Comparison of ENCODE assay signal across 14 cellular contexts in the genomic region with DNA sequence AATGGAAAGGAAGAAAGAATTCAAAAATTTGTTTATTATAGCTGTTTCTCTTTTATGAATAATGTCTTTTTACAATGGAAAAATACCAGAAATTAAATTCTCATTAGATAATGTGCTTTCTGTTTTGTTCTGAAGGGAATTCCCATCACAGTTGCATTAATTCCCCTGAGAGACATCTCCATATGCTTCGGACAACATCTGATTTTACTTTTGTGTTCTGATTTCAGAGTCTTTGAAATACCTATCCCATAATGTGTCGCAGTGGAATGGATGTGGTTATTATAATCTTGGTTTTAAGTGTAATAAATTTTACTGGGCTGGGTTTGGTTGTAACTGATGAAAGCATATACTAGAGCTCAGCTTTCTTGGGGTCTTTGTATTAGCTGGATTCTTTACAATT. TPM values are rescaled to one million over a fixed set of nuclear protein-coding genes. Genes with fewer than 3 reads are reported as not detected.
DNase-seq lines count a peak whose midpoint lies in the region; ATAC-seq and TF ChIP-seq lines count a peak whose summit lies in the region.
"Had no signal": no experiment of that assay in that cellular context is flagged by ENCODE, and none has a peak within 500 bp of the region (broad histone marks: within the 10 kb centered on the region; RNA-seq: fewer than 3 reads in every experiment).

No MANE protein-coding gene starts in this region.

- H3K36me3 ChIP-seq in SK-N-SH (replicated peaks in 1 of 2; ENCODE audit: control insufficient read depth in 1 of 2, insufficient read depth in 2 of 2, low read length in 1 of 2) (peaks cover 0 to 5% of the 10 kb centered on the region in 2 experiments), upper lobe of right lung (no peaks in the 10 kb centered on the region)
- H3K36me3 ChIP-seq: esophagus squamous epithelium had no signal

- CTCF ChIA-PET in SK-N-SH (lab: Yijun Ruan, JAX) = interaction anchor here (0.6 kb wide), 1 partner anchor 262 kb away, joined by 4 read pairs; no protein-coding TSS in a partner anchor

- H2AFZ ChIP-seq in SK-N-SH (ENCODE audit: low read depth) = no peak overlapping the region

- intact Hi-C loops in upper lobe of right lung (cut with DNase I) = no loop called here

- H3K27me3 Mint-ChIP-seq in mesothelial cell of epicardium (ENCODE audit: low read depth) = no peaks in the 10 kb centered on the region

- no peaks in the 10 kb centered on the region for H3K27me3 ChIP-seq in SK-N-SH (ENCODE audit: insufficient read depth)
- no peaks in the 10 kb centered on the region for H3K27me3 ChIP-seq in upper lobe of right lung
- H3K27me3 ChIP-seq: esophagus squamous epithelium, MG63 had no signal

- POLR2A ChIA-PET in SK-N-SH (lab: Yijun Ruan, JAX) = no interaction called here

- H3K27ac Mint-ChIP-seq in mesothelial cell of epicardium = peak overlapping the region; percentile 88
- H3K27ac Mint-ChIP-seq: activated B cell treated with CpG ODN at 0.5 μM for 24 hours; activated naive CD4-positive, alpha-beta T cell treated with anti-CD3 and anti-CD28 coated beads, Interleukin-2, amount 50 U/mL, for 72 hours had no signal

- H4K20me1 ChIP-seq in SK-N-SH (ENCODE audit: insufficient read depth) = peaks cover 68% of the 10 kb centered on the region

- ATAC-seq in SK-N-SH treated with all-trans-retinoic acid at 6 μM for 48 hours (no peak), upper lobe of right lung (no peak), HG03025 (IDR thresholded peaks at IDR 0.05; ENCODE audit: low FRiP score, unreplicated experiment) (no peak)
- ATAC-seq: activated naive CD4-positive, alpha-beta T cell treated with anti-CD3 and anti-CD28 coated beads, Interleukin-2, amount 50 U/mL, for 72 hours had no signal

- peaks cover 87% of the 10 kb centered on the region for H3K79me2 ChIP-seq in SK-N-SH (ENCODE audit: insufficient read depth)

- WGBS in SK-N-SH (ENCODE audit: low lambda C conversion rate) = 73% methylated on average over 2 of the region's 2 CpGs

- H3K9ac ChIP-seq in SK-N-SH = no peak overlapping the region

- DNase-seq in SK-N-SH (no peak), cardiac fibroblast (ENCODE audit: low read depth in 2 of 2) (peak; percentile 53 to 86), mesothelial cell of epicardium (ENCODE audit: low spot score in 2 of 2, unreplicated experiment in 2 of 2) (no peak), upper lobe of right lung (no peak), COLO668 (lab: John Stamatoyannopoulos, UW; ENCODE audit: unreplicated experiment) (no peak), cerebellar nuclear complex (lab: John Stamatoyannopoulos, UW) (no peak)
- DNase-seq: 8988T; activated B cell treated with CpG ODN at 0.5 μM for 24 hours; esophagus squamous epithelium; MG63; stimulated activated CD4-positive, alpha-beta T cell treated with anti-CD3 and anti-CD28 coated beads, Interleukin-4, amount 100 ng/mL, for 1 hour had no signal

- H3K4me1 ChIP-seq in SK-N-SH (ENCODE audit: control insufficient read depth in 1 of 2, insufficient read depth in 2 of 2, low read depth in 1 of 2, low read length in 1 of 2) (peaks cover 30 to 32% of the 10 kb centered on the region in 2 experiments), upper lobe of right lung (peaks cover 50% of the 10 kb centered on the region)

- TF ChIP-seq CTCF in SK-N-SH (IDR thresholded peaks at IDR 0.05) (no peak), cardiac fibroblast (IDR thresholded peaks at IDR 0.05; ENCODE audit: low read depth, low read length) (no peak), mesothelial cell of epicardium (IDR thresholded peaks at IDR 0.05; ENCODE audit: unreplicated experiment) (no peak), upper lobe of right lung (IDR thresholded peaks at IDR 0.05) (no peak)

- H3F3A ChIP-seq in SK-N-SH (replicated peaks; ENCODE audit: insufficient read depth) = peaks cover 17% of the 10 kb centered on the region

- H3K9me3 ChIP-seq in SK-N-SH (no peaks in the 10 kb centered on the region), upper lobe of right lung (no peaks in the 10 kb centered on the region)
- H3K9me3 ChIP-seq: esophagus squamous epithelium, MG63 had no signal

- no peaks in the 10 kb centered on the region for H3K9me2 ChIP-seq in SK-N-SH

- H3K4me1 Mint-ChIP-seq in mesothelial cell of epicardium = peaks cover 70% of the 10 kb centered on the region

- TF ChIP-seq EP300 in SK-N-SH (IDR thresholded peaks at IDR 0.05; ENCODE audit: borderline replicate concordance in 1 of 2, low read depth in 1 of 2, low read length in 1 of 2) = no peak

- H3K9me3 Mint-ChIP-seq in mesothelial cell of epicardium = peaks cover 5% of the 10 kb centered on the region
- H3K9me3 Mint-ChIP-seq: activated B cell treated with CpG ODN at 0.5 μM for 24 hours; activated naive CD4-positive, alpha-beta T cell treated with anti-CD3 and anti-CD28 coated beads, Interleukin-2, amount 50 U/mL, for 72 hours had no signal

- TF ChIP-seq RAD21 in SK-N-SH (IDR thresholded peaks at IDR 0.05; ENCODE audit: low read length) = no peak

- H3K4me3 Mint-ChIP-seq in mesothelial cell of epicardium = peak overlapping the region; percentile 1
- H3K4me3 Mint-ChIP-seq: activated B cell treated with CpG ODN at 0.5 μM for 24 hours had no signal

- peak overlapping the region in 1 of 2 experiments; percentile 86; a peak in 2 of 4 replicates for H3K27ac ChIP-seq in SK-N-SH (ENCODE audit: low read depth in 2 of 2, low read length in 1 of 2)
- peak overlapping the region; percentile 52 for H3K27ac ChIP-seq in upper lobe of right lung

- H3K4me3 ChIP-seq in SK-N-SH (ENCODE audit: low read depth in 2 of 2, low read length in 1 of 2) = no peak overlapping the region
- no peak overlapping the region for H3K4me3 ChIP-seq in cardiac fibroblast (replicated peaks in 1 of 2; ENCODE audit: low read depth in 2 of 2, low read length in 2 of 2)
- H3K4me3 ChIP-seq in upper lobe of right lung = no peak overlapping the region
- H3K4me3 ChIP-seq: esophagus squamous epithelium, MG63 had no signal

- H3K4me2 ChIP-seq in SK-N-SH = no peak overlapping the region

- H3K36me3 Mint-ChIP-seq in mesothelial cell of epicardium = peaks cover 2% of the 10 kb centered on the region
- H3K36me3 Mint-ChIP-seq: activated naive CD4-positive, alpha-beta T cell treated with anti-CD3 and anti-CD28 coated beads, Interleukin-2, amount 50 U/mL, for 72 hours had no signal

TF ChIP-seq in SK-N-SH treated with all-trans-retinoic acid at 6 μM for 48 hours, 23 proteins besides CTCF, POLR2A, EP300 and RAD21:
- TF ChIP-seq ISL1 (CRISPR knock-in tag; IDR thresholded peaks at IDR 0.05) = peak; percentile 40
- TF ChIP-seq, protein P1, sequence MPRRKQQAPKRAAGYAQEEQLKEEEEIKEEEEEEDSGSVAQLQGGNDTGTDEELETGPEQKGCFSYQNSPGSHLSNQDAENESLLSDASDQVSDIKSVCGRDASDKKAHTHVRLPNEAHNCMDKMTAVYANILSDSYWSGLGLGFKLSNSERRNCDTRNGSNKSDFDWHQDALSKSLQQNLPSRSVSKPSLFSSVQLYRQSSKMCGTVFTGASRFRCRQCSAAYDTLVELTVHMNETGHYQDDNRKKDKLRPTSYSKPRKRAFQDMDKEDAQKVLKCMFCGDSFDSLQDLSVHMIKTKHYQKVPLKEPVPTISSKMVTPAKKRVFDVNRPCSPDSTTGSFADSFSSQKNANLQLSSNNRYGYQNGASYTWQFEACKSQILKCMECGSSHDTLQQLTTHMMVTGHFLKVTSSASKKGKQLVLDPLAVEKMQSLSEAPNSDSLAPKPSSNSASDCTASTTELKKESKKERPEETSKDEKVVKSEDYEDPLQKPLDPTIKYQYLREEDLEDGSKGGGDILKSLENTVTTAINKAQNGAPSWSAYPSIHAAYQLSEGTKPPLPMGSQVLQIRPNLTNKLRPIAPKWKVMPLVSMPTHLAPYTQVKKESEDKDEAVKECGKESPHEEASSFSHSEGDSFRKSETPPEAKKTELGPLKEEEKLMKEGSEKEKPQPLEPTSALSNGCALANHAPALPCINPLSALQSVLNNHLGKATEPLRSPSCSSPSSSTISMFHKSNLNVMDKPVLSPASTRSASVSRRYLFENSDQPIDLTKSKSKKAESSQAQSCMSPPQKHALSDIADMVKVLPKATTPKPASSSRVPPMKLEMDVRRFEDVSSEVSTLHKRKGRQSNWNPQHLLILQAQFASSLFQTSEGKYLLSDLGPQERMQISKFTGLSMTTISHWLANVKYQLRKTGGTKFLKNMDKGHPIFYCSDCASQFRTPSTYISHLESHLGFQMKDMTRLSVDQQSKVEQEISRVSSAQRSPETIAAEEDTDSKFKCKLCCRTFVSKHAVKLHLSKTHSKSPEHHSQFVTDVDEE (CRISPR knock-in tag; IDR thresholded peaks at IDR 0.05) = no peak
- TF ChIP-seq PPARA (CRISPR knock-in tag; IDR thresholded peaks at IDR 0.05; ENCODE audit: borderline replicate concordance) = no peak
- TF ChIP-seq RARB (CRISPR knock-in tag; IDR thresholded peaks at IDR 0.05) = no peak

TF ChIP-seq in SK-N-SH, 30 proteins besides CTCF, POLR2A, EP300 and RAD21 (continues in another document):
- no peak for TF ChIP-seq EZH2phosphoT487 (IDR thresholded peaks at IDR 0.05; ENCODE audit: borderline replicate concordance, low read depth)
- no peak for TF ChIP-seq MEF2A (IDR thresholded peaks at IDR 0.05; ENCODE audit: borderline replicate concordance, low read depth)
- TF ChIP-seq MXI1 (IDR thresholded peaks at IDR 0.05; ENCODE audit: low read depth, low read length) = no peak
- no peak for TF ChIP-seq GABPA (IDR thresholded peaks at IDR 0.05; ENCODE audit: low read depth)
- TF ChIP-seq TAF1 (IDR thresholded peaks at IDR 0.05; ENCODE audit: borderline replicate concordance, low read depth, low read length) = no peak
- no peak for TF ChIP-seq FOSL2 (IDR thresholded peaks at IDR 0.05; ENCODE audit: borderline replicate concordance, low read depth)
- TF ChIP-seq, protein P2, sequence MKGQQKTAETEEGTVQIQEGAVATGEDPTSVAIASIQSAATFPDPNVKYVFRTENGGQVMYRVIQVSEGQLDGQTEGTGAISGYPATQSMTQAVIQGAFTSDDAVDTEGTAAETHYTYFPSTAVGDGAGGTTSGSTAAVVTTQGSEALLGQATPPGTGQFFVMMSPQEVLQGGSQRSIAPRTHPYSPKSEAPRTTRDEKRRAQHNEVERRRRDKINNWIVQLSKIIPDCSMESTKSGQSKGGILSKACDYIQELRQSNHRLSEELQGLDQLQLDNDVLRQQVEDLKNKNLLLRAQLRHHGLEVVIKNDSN (IDR thresholded peaks at IDR 0.05; ENCODE audit: borderline replicate concordance, low read depth) = no peak
- no peak for TF ChIP-seq SMC3 (IDR thresholded peaks at IDR 0.05; ENCODE audit: low read depth, low read length)
- TF ChIP-seq TCF12 (IDR thresholded peaks at IDR 0.05) = no peak
- TF ChIP-seq RFX5 (IDR thresholded peaks at IDR 0.05; ENCODE audit: low read length) = no peak

RNA-seq across cellular contexts. Expression of gene SPTBN1, which starts 12.5 kb away (rescaled TPM):
- 27.1 and 29.1 TPM in 2 replicates for polyA plus RNA-seq in SK-N-SH (2012; rRNA removed)
- polyA plus RNA-seq in SK-N-SH (2012; cell fraction: cytosol; rRNA removed) = 15.4 and 18.8 TPM in 2 replicates
- polyA plus RNA-seq in SK-N-SH (2012; cell fraction: nucleus; rRNA removed) = 92.5 and 114 TPM in 2 replicates
- total RNA-seq in mesothelial cell of epicardium (265 to 281 TPM (median 271 TPM) in 3 replicates), upper lobe of right lung (813 TPM)

Comparison
In these comparisons a context has a peak if more than half of its experiments do, and no peak if none do; other contexts are left out.
1. DNase-seq: peak in cardiac fibroblast (2 of 2); none in SK-N-SH (single experiment), mesothelial cell of epicardium (0 of 2), upper lobe of right lung (single experiment), COLO668 (single experiment) and cerebellar nuclear complex (0 of 2).